Comparison of ENCODE assay signal across 12 cellular contexts in genomic region chr7:127536426-127537152, GRCh38. TPM values are rescaled to one million over a fixed set of nuclear protein-coding genes. Genes with fewer than 3 reads are reported as not detected.
DNase-seq lines count a peak whose midpoint lies in the region; ATAC-seq and TF ChIP-seq lines count a peak whose summit lies in the region.
"Had no signal": no experiment of that assay in that cellular context is flagged by ENCODE, and none has a peak within 500 bp of the region (broad histone marks: within the 10 kb centered on the region; RNA-seq: fewer than 3 reads in every experiment).

No MANE protein-coding gene starts in this region.

- H3K27me3 ChIP-seq in GM23248 (replicated peaks; ENCODE audit: insufficient read depth): peaks cover 62% of the 10 kb centered on the region

- H3K4me2 ChIP-seq in GM23248 (ENCODE audit: unreplicated experiment): peak overlapping the region; percentile 57

- 8 to 13% methylated on average over 19 of the region's 19 CpGs for WGBS in GM23248 (ENCODE audit: low coverage in 1 of 2, low lambda C conversion rate in 2 of 2, missing lambda C conversion rate in 2 of 2), 2 experiments

- in situ Hi-C loops in GM23248 (cut with MboI): no loop called here

- H3K9ac ChIP-seq in GM23248: no peak overlapping the region

- no peaks in the 10 kb centered on the region for H3K79me2 ChIP-seq in GM23248 (ENCODE audit: insufficient read depth)

- ATAC-seq in HG03354 (IDR thresholded peaks at IDR 0.05; ENCODE audit: poor library complexity, severe bottlenecking, unreplicated experiment) (no peak), GM21717 (IDR thresholded peaks at IDR 0.05; ENCODE audit: unreplicated experiment) (no peak), HG03342 (IDR thresholded peaks at IDR 0.05; ENCODE audit: unreplicated experiment) (no peak)
- ATAC-seq: left lung had no signal

- no peak for TF ChIP-seq CTCF in fibroblast of villous mesenchyme (IDR thresholded peaks at IDR 0.05; ENCODE audit: insufficient read depth, low read depth, low read length)

- no peaks in the 10 kb centered on the region for H3F3A ChIP-seq in GM23248 (ENCODE audit: insufficient read depth)

- H4K20me1 ChIP-seq in GM23248 (ENCODE audit: insufficient read depth): no peaks in the 10 kb centered on the region

- DNase-seq in GM23248 (peak; percentile 22), SK-N-DZ (ENCODE audit: low spot score) (peak; percentile 17), fibroblast of villous mesenchyme (ENCODE audit: low read depth) (peak; percentile 12), occipital lobe (lab: John Stamatoyannopoulos, UW) (peak; percentile 3), islet precursor cell (no peak)
- DNase-seq: Calu3, left lung, NCI-H446 treated with DMSO at 0.1 percent for 48 hours had no signal

- H2AFZ ChIP-seq in GM23248: peak overlapping the region; percentile 44; the same call in 1 of the 2 replicates

- H3K36me3 ChIP-seq in GM23248 (ENCODE audit: low read depth): no peaks in the 10 kb centered on the region
- H3K36me3 ChIP-seq: left lung had no signal

- H3K4me3 ChIP-seq in GM23248 (peak overlapping the region; percentile 60), fibroblast of villous mesenchyme (ENCODE audit: low read depth, low read length) (peak overlapping the region; percentile 9)
- H3K4me3 ChIP-seq: left lung had no signal

- H3K27ac ChIP-seq in GM23248: no peak overlapping the region
- H3K27ac ChIP-seq: left lung, VCaP had no signal

- H3K9me3 ChIP-seq in GM23248 (ENCODE audit: low read depth): no peaks in the 10 kb centered on the region
- H3K9me3 ChIP-seq: left lung had no signal

- no peaks in the 10 kb centered on the region for H3K4me1 ChIP-seq in GM23248 (ENCODE audit: insufficient read depth)
- H3K4me1 ChIP-seq: left lung had no signal

- H3K9me2 ChIP-seq in GM23248 (ENCODE audit: insufficient read depth): no peaks in the 10 kb centered on the region

RNA-seq across cellular contexts. Expression of gene GCC1, which starts 48.8 kb away (rescaled TPM):
- 17.9 and 19.5 TPM in 2 replicates for total RNA-seq in GM23248 (2014; rRNA removed; shearing (Covaris generic))
- polyA plus RNA-seq in GM23248 (2016; fragmentation: Nextera tagmentation; extraction: Ambion mirVana): 13.8 TPM in 2 replicates
- 8.1 and 8.5 TPM in 2 replicates for polyA plus RNA-seq in SK-N-DZ (2014; cell fraction: cytosol; rRNA removed)
- 5.4 and 6.6 TPM in 2 replicates for polyA plus RNA-seq in SK-N-DZ (2014; cell fraction: nucleus; rRNA removed)
- total RNA-seq in fibroblast of villous mesenchyme (17.1 and 19.0 TPM in 2 replicates), occipital lobe (12.6 TPM)

RNA-seq across cellular contexts. Expression of gene ARF5, which starts 51.6 kb away (rescaled TPM):
- 263 and 269 TPM in 2 replicates for total RNA-seq in GM23248 (2014; rRNA removed; shearing (Covaris generic))
- 207 and 220 TPM in 2 replicates for polyA plus RNA-seq in GM23248 (2016; fragmentation: Nextera tagmentation; extraction: Ambion mirVana)
- 404 and 543 TPM in 2 replicates for polyA plus RNA-seq in SK-N-DZ (2014; cell fraction: cytosol; rRNA removed)
- 280 and 367 TPM in 2 replicates for polyA plus RNA-seq in SK-N-DZ (2014; cell fraction: nucleus; rRNA removed)
- total RNA-seq in fibroblast of villous mesenchyme (75.6 and 83.1 TPM in 2 replicates), occipital lobe (94.8 TPM)

RNA-seq across cellular contexts. Expression of gene FSCN3, which starts 56.9 kb away (rescaled TPM):
- total RNA-seq in GM23248 (2014; rRNA removed; shearing (Covaris generic)): 3.8 TPM in 1 of 2 replicates, not detected in the other
- not detected in 2 replicates for polyA plus RNA-seq in GM23248 (2016; fragmentation: Nextera tagmentation; extraction: Ambion mirVana)
- polyA plus RNA-seq in SK-N-DZ (2014; cell fraction: cytosol; rRNA removed): 0.73 and 2.5 TPM in 2 replicates
- polyA plus RNA-seq in SK-N-DZ (2014; cell fraction: nucleus; rRNA removed): 1.5 and 3.9 TPM in 2 replicates
- total RNA-seq in fibroblast of villous mesenchyme: 0.43 and 0.97 TPM in 2 replicates
- 0.78 TPM for total RNA-seq in occipital lobe
- total RNA-seq: Calu3 had no signal
